In genomic region chr1:155944396-155944728, GRCh38 we compare ENCODE assay signal across 2 cellular contexts.
TF ChIP-seq lines count a peak whose summit lies in the region.

No MANE protein-coding gene starts in this region.

TF ChIP-seq in SK-N-SH, 30 proteins besides CTCF, POLR2A, EP300 and RAD21 (continued from another document):
- no peak for TF ChIP-seq REST (IDR thresholded peaks at IDR 0.05; ENCODE audit: low read depth, low read length)
- no peak for TF ChIP-seq RCOR1 (IDR thresholded peaks at IDR 0.05; ENCODE audit: low read length)
- TF ChIP-seq SIN3A (IDR thresholded peaks at IDR 0.05; ENCODE audit: borderline replicate concordance, low read depth, low read length) = no peak
- TF ChIP-seq CHD2 (IDR thresholded peaks at IDR 0.05; ENCODE audit: low read length, partially characterized antibody) = no peak
- no peak for TF ChIP-seq SMC3 (IDR thresholded peaks at IDR 0.05; ENCODE audit: low read depth, low read length)
- no peak for TF ChIP-seq ELF1 (IDR thresholded peaks at IDR 0.05)
- TF ChIP-seq YY1 (IDR thresholded peaks at IDR 0.05; ENCODE audit: low read depth) = no peak
- TF ChIP-seq TAF1 (IDR thresholded peaks at IDR 0.05; ENCODE audit: borderline replicate concordance, low read depth, low read length) = no peak
- no peak for TF ChIP-seq FOXM1 (IDR thresholded peaks at IDR 0.05; ENCODE audit: low read depth)
- TF ChIP-seq POLR2AphosphoS5 (IDR thresholded peaks at IDR 0.05; ENCODE audit: low read depth, low read length) = no peak
- TF ChIP-seq MAX (IDR thresholded peaks at IDR 0.05; ENCODE audit: low read depth) = no peak
- no peak for TF ChIP-seq USF1 (IDR thresholded peaks at IDR 0.05; ENCODE audit: borderline replicate concordance, low read depth)
TF ChIP-seq in SK-N-SH: peak in this region for 0.

TF ChIP-seq in SK-N-SH treated with all-trans-retinoic acid at 6 μM for 48 hours, 23 proteins besides CTCF, POLR2A, EP300 and RAD21:
- TF ChIP-seq CSRNP3 (CRISPR knock-in tag; IDR thresholded peaks at IDR 0.05) (no peak), CREB5 (CRISPR knock-in tag; IDR thresholded peaks at IDR 0.05; ENCODE audit: low read depth) (no peak), CSDC2 (CRISPR knock-in tag; IDR thresholded peaks at IDR 0.05) (no peak), ZC3H10 (CRISPR knock-in tag; IDR thresholded peaks at IDR 0.05) (no peak), ZNF8 (CRISPR knock-in tag; IDR thresholded peaks at IDR 0.05) (no peak), GLIS3 (CRISPR knock-in tag; IDR thresholded peaks at IDR 0.05) (no peak), ZFP3 (CRISPR knock-in tag; IDR thresholded peaks at IDR 0.05) (no peak), TSHZ2 (CRISPR knock-in tag; IDR thresholded peaks at IDR 0.05) (no peak)
